Comparison of ENCODE assay signal across 7 cellular contexts in genomic region chr12:121536058-121536928, GRCh38.
DNase-seq lines count a peak whose midpoint lies in the region; ATAC-seq and TF ChIP-seq lines count a peak whose summit lies in the region.

No MANE protein-coding gene starts in this region.

- peaks cover 30% of the 10 kb centered on the region for H3K36me3 Mint-ChIP-seq in central memory CD8-positive, alpha-beta T cell (ENCODE audit: insufficient read depth)

- peak overlapping the region; percentile 91 for H3K27ac Mint-ChIP-seq in central memory CD8-positive, alpha-beta T cell (ENCODE audit: low read depth)

- no peaks in the 10 kb centered on the region for H3K9me3 Mint-ChIP-seq in central memory CD8-positive, alpha-beta T cell

- H3K4me1 Mint-ChIP-seq in central memory CD8-positive, alpha-beta T cell: peaks cover 47% of the 10 kb centered on the region

- peak overlapping the region; percentile 56 for H3K4me3 ChIP-seq in WI38 (ENCODE audit: low read depth, low read length)

- H3K27me3 Mint-ChIP-seq in central memory CD8-positive, alpha-beta T cell: no peaks in the 10 kb centered on the region

- peak; percentile 36 for ATAC-seq in GM18508 (IDR thresholded peaks at IDR 0.05; ENCODE audit: insufficient read depth, unreplicated experiment)
- peak; percentile 43 for ATAC-seq in HG02840 (IDR thresholded peaks at IDR 0.05; ENCODE audit: low FRiP score, unreplicated experiment)
- ATAC-seq in central memory CD8-positive, alpha-beta T cell (replicated peaks; ENCODE audit: extremely low read depth, poor library complexity, severe bottlenecking): peak; percentile 19

- no peak for TF ChIP-seq CTCF in WI38 (IDR thresholded peaks at IDR 0.05; ENCODE audit: low read depth, low read length)

- H3K4me3 Mint-ChIP-seq in central memory CD8-positive, alpha-beta T cell: peak overlapping the region; percentile 62

- DNase-seq in NCI-H187 (lab: John Stamatoyannopoulos, UW) (peak; percentile 72 to 80), islet precursor cell (peak; percentile 96)
- DNase-seq in central memory CD8-positive, alpha-beta T cell (ENCODE audit: low spot score in 2 of 2): peak; percentile 35 to 45
- DNase-seq in stimulated activated CD4-positive, alpha-beta T cell treated with anti-CD3 and anti-CD28 coated beads, Interleukin-12 subunit alpha, Interleukin-12 subunit beta, amount 100 ng/mL, for 4 hours: peak; percentile 41

Comparison
In these comparisons a context has a peak if more than half of its experiments do, and no peak if none do; other contexts are left out.
1. Peak in every context shown above with its lines: DNase-seq, ATAC-seq and H3K4me3 ChIP-seq.
2. DNase-seq: peak in every context shown above with its lines; median percentile 96 in islet precursor cell; 76 in NCI-H187; 41 in stimulated activated CD4-positive, alpha-beta T cell treated with anti-CD3 and anti-CD28 coated beads, Interleukin-12 subunit alpha, Interleukin-12 subunit beta, amount 100 ng/mL, for 4 hours; 40 in central memory CD8-positive, alpha-beta T cell.